In genomic region chr17:77177002-77177401, GRCh38 we compare ENCODE assay signal across 22 cellular contexts. TPM values are rescaled to one million over a fixed set of nuclear protein-coding genes. Genes with fewer than 3 reads are reported as not detected.
DNase-seq lines count a peak whose midpoint lies in the region; ATAC-seq and TF ChIP-seq lines count a peak whose summit lies in the region.
"Had no signal": no experiment of that assay in that cellular context is flagged by ENCODE, and none has a peak within 500 bp of the region (broad histone marks: within the 10 kb centered on the region; RNA-seq: fewer than 3 reads in every experiment).

No MANE protein-coding gene starts in this region.

- peaks cover 26% of the 10 kb centered on the region for H3K4me1 ChIP-seq in A673 (ENCODE audit: insufficient read depth, low read length, poor library complexity, severe bottlenecking)
- peaks cover 21 to 80% (median 53%) of the 10 kb centered on the region in 6 donors for H3K4me1 ChIP-seq in spleen

- peaks cover 59% of the 10 kb centered on the region for H3K4me1 Mint-ChIP-seq in nephron

- H3K27me3 ChIP-seq in A673 (replicated peaks; ENCODE audit: insufficient read depth, low read depth, low read length, poor library complexity) (no peaks in the 10 kb centered on the region), spleen (replicated peaks in 1 of 7) (no peaks in the 10 kb centered on the region)

- no peak for TF ChIP-seq POLR2A in spleen (IDR thresholded peaks at IDR 0.05)

- peaks cover 25% of the 10 kb centered on the region for H3K9me3 ChIP-seq in A673 (ENCODE audit: low read depth, low read length, poor library complexity, severe bottlenecking)
- H3K9me3 ChIP-seq in spleen: peaks cover 10 to 38% (median 32%) of the 10 kb centered on the region in 8 donors

- H3K36me3 Mint-ChIP-seq in nephron (ENCODE audit: low read depth): peaks cover 48% of the 10 kb centered on the region

- BruUV-seq in A673 (replicated peaks; lab: Mats Ljungman, UMichigan): no TSS peak

- H3K27ac Mint-ChIP-seq in nephron: peak overlapping the region; percentile 48 to 88 (median 82)
- H3K27ac Mint-ChIP-seq: CD8-positive, alpha-beta T cell had no signal

- H3K9me3 Mint-ChIP-seq in nephron: peaks cover 21% of the 10 kb centered on the region

- peaks cover 9% of the 10 kb centered on the region for H3K36me3 ChIP-seq in A673 (ENCODE audit: insufficient read depth, low read length, poor library complexity, severe bottlenecking)
- peaks cover 0 to 57% (median 12%) of the 10 kb centered on the region in 6 donors for H3K36me3 ChIP-seq in spleen

- 87 to 96% (median 93%) methylated on average over 3 of the region's 3 CpGs for whole genome bisulfite sequencing in spleen, 5 donors

- POLR2A ChIA-PET in A673 (lab: Charles Lee; ENCODE audit: low non-redundant PET): no interaction called here

- H3K27ac ChIP-seq in A673 (ENCODE audit: low read depth, low read length, poor library complexity, severe bottlenecking): peak overlapping the region; percentile 37
- peak overlapping the region; percentile 92 for H3K27ac ChIP-seq in VCaP
- peak overlapping the region in 6 of 8 donors; percentile 23 to 83 (median 56) for H3K27ac ChIP-seq in spleen

- H3K4me3 ChIP-seq in A673 (ENCODE audit: low read depth, low read length, poor library complexity, severe bottlenecking) (no peak overlapping the region), spleen (no peak overlapping the region)
- H3K4me3 ChIP-seq: K562 had no signal

- no peaks in the 10 kb centered on the region for H3K27me3 Mint-ChIP-seq in nephron (ENCODE audit: low read depth)

- no peak for TF ChIP-seq CTCF in A673 (conservative IDR thresholded peaks at IDR 0.05; ENCODE audit: low read depth, low read length)
- no peak for TF ChIP-seq CTCF in VCaP (conservative IDR thresholded peaks at IDR 0.05)
- TF ChIP-seq CTCF in nephron (IDR thresholded peaks at IDR 0.05; ENCODE audit: unreplicated experiment in 3 of 3): no peak
- TF ChIP-seq CTCF in spleen (IDR thresholded peaks at IDR 0.05 in 8 of 11, conservative IDR thresholded peaks at IDR 0.05 in 3 of 11): no peak

- peak overlapping the region in 1 of 3 experiments; percentile 30 for H3K4me3 Mint-ChIP-seq in nephron
- H3K4me3 Mint-ChIP-seq: CD8-positive, alpha-beta T cell had no signal

- CTCF ChIA-PET in A673 (lab: Charles Lee): no interaction called here

- no peak for DNase-seq in A673 (ENCODE audit: low spot score)
- no peak for DNase-seq in spleen
- DNase-seq in DMS153 (lab: John Stamatoyannopoulos, UW): no peak
- DNase-seq: 8988T; AML-193; C1 segment of cervical spinal cord; CD8-positive, alpha-beta T cell; GF-D8; NCI-H1105; NCI-H146; NCI-H2029; NCI-H226; NCI-H510A treated with DMSO at 0.1 percent for 48 hours; NCI-H748 treated with DMSO at 0.1 percent for 48 hours had no signal

- ATAC-seq in GM19035 (IDR thresholded peaks at IDR 0.05; ENCODE audit: unreplicated experiment) (no peak), HG03175 (IDR thresholded peaks at IDR 0.05; ENCODE audit: unreplicated experiment) (no peak), GM21360 (IDR thresholded peaks at IDR 0.05; ENCODE audit: unreplicated experiment) (no peak)
- ATAC-seq: CD8-positive, alpha-beta T cell; HepG2; K562; Panc1 had no signal

- intact Hi-C loops in A673 (cut with micrococcal nuclease; ENCODE audit: unreplicated experiment) (no loop called here), spleen (cut with DNase I; ENCODE audit: low total_unique reads) (no loop called here)

RNA-seq across cellular contexts. Expression of gene SEC14L1, which starts 36.2 kb away (rescaled TPM):
- total RNA-seq in A673 (2021) (78.6 and 82.8 TPM in 2 replicates), spleen (100 to 1,000 TPM; 152 to 202 (median 182) TPM)
- polyA plus RNA-seq in spleen: 10 to 100 TPM; 14.5 to 37.6 (median 18.0) TPM

Comparison
In these comparisons a context has a peak if more than half of its experiments do, and no peak if none do; other contexts are left out.
1. H3K27ac ChIP-seq: peak in every context shown above with its lines; median percentile 92 in VCaP; 56 in spleen; 37 in A673.